Comparison of ENCODE assay signal across 8 cellular contexts in genomic region chr6:2988426-2989331, GRCh38. TPM values are rescaled to one million over a fixed set of nuclear protein-coding genes. Genes with fewer than 3 reads are reported as not detected.
A peak's percentile ranks its signal among the peaks of the same experiment; 100 is the strongest.
DNase-seq lines count a peak whose midpoint lies in the region; FAIRE-seq and TF ChIP-seq lines count a peak whose summit lies in the region.

No MANE protein-coding gene starts in this region.

- peak; percentile 80 for TF ChIP-seq POLR2A in H54 (IDR thresholded peaks at IDR 0.05; ENCODE audit: low read depth, low read length)
- TF ChIP-seq POLR2A in Raji (IDR thresholded peaks at IDR 0.05; ENCODE audit: insufficient read depth, low read depth, low read length) = peak; percentile 54
- peak in 1 of 2 donors; percentile 23 for TF ChIP-seq POLR2A in suprapubic skin (IDR thresholded peaks at IDR 0.05)

- H3K27ac ChIP-seq in neutrophil = peak overlapping the region; percentile 92
- peak overlapping the region; percentile 94 for H3K27ac ChIP-seq in suprapubic skin

- no peaks in the 10 kb centered on the region for H3K9me3 Mint-ChIP-seq in activated naive CD4-positive, alpha-beta T cell treated with anti-CD3 and anti-CD28 coated beads for 36 hours

- intact Hi-C loops in activated naive CD4-positive, alpha-beta T cell treated with anti-CD3 and anti-CD28 coated beads for 36 hours (cut with micrococcal nuclease) = loop anchor here (1.0 to 2.0 kb wide), 9 partner anchors 11 to 223 kb away; partner anchors contain the start of genes NQO2, SERPINB1, SERPINB6 and WRNIP1

- CTCF ChIA-PET in activated naive CD4-positive, alpha-beta T cell treated with anti-CD3 and anti-CD28 coated beads for 36 hours (lab: Charles Lee) = interaction anchor here (0.7 to 6.2 kb wide), 25 partner anchors 9 to 239 kb away, joined by 3 to 45 read pairs (median 5); partner anchors contain the start of genes NQO2 and SERPINB1

- no peaks in the 10 kb centered on the region for H3K27me3 ChIP-seq in neutrophil
- H3K27me3 ChIP-seq in suprapubic skin = no peaks in the 10 kb centered on the region

- no peak for TF ChIP-seq EP300 in suprapubic skin (IDR thresholded peaks at IDR 0.05)

- H3K4me1 ChIP-seq in neutrophil (ENCODE audit: control insufficient read depth in 1 of 2, insufficient read depth in 1 of 2, low read depth in 1 of 2, low read length in 1 of 2) = peaks cover 15 to 28% of the 10 kb centered on the region in 2 experiments
- H3K4me1 ChIP-seq in suprapubic skin = peaks cover 33% of the 10 kb centered on the region

- H3K4me3 Mint-ChIP-seq in activated naive CD4-positive, alpha-beta T cell treated with anti-CD3 and anti-CD28 coated beads for 36 hours = peak overlapping the region; percentile 87

- H3K36me3 ChIP-seq in neutrophil (no peaks in the 10 kb centered on the region), suprapubic skin (no peaks in the 10 kb centered on the region)

- no peaks in the 10 kb centered on the region for H3K36me3 Mint-ChIP-seq in activated naive CD4-positive, alpha-beta T cell treated with anti-CD3 and anti-CD28 coated beads for 36 hours (ENCODE audit: low read depth)

- TF ChIP-seq CTCF in neutrophil (IDR thresholded peaks at IDR 0.05) = peak; percentile 79
- peak; percentile 73 to 90 for TF ChIP-seq CTCF in suprapubic skin (IDR thresholded peaks at IDR 0.05)

- FAIRE-seq in H54 (lab: Jason Lieb, UNC) (peak; percentile 84), frontal cortex (lab: Jason Lieb, UNC) (no peak)

- DNase-seq in ELF-1 (ENCODE audit: low read depth, low spot score) = peak; percentile 95
- peak; percentile 71 for DNase-seq in H54 (ENCODE audit: insufficient read length, low spot score)
- DNase-seq in LoVo (ENCODE audit: low spot score) = peak; percentile 95
- DNase-seq in activated naive CD4-positive, alpha-beta T cell treated with anti-CD3 and anti-CD28 coated beads for 36 hours = peak; percentile 84
- peak; percentile 71 to 80 for DNase-seq in frontal cortex (ENCODE audit: low spot score in 2 of 2)
- DNase-seq in suprapubic skin (ENCODE audit: low spot score in 2 of 2) = peak; percentile 95 to 96

- H3K9me3 ChIP-seq in neutrophil = no peaks in the 10 kb centered on the region
- H3K9me3 ChIP-seq in suprapubic skin = no peaks in the 10 kb centered on the region

- WGBS in suprapubic skin = 0% methylated on average over 32 of the region's 64 CpGs

- peaks cover 12% of the 10 kb centered on the region for H3K4me1 Mint-ChIP-seq in activated naive CD4-positive, alpha-beta T cell treated with anti-CD3 and anti-CD28 coated beads for 36 hours (ENCODE audit: low read depth)

- no peaks in the 10 kb centered on the region for H3K27me3 Mint-ChIP-seq in activated naive CD4-positive, alpha-beta T cell treated with anti-CD3 and anti-CD28 coated beads for 36 hours (ENCODE audit: low read depth)

- H3K4me3 ChIP-seq in neutrophil (ENCODE audit: low read depth in 1 of 2, low read length in 1 of 2) (peak overlapping the region; percentile 85 to 87), suprapubic skin (peak overlapping the region; percentile 71)

- H3K27ac Mint-ChIP-seq in activated naive CD4-positive, alpha-beta T cell treated with anti-CD3 and anti-CD28 coated beads for 36 hours = peak overlapping the region; percentile 97

RNA-seq across cellular contexts. Expression of gene NQO2, which starts 11.0 kb away (rescaled TPM):
- 10 to 100 TPM; 18.8 to 21.1 TPM for total RNA-seq in activated naive CD4-positive, alpha-beta T cell treated with anti-CD3 and anti-CD28 coated beads for 36 hours
- total RNA-seq in frontal cortex = 6.1 TPM
- total RNA-seq in suprapubic skin = 10 to 100 TPM; 22.8 to 40.4 (median 38.3) TPM

RNA-seq across cellular contexts. Expression of gene SERPINB6, which starts 17.3 kb away (rescaled TPM):
- 10 to 100 TPM; 31.2 to 31.4 TPM for total RNA-seq in activated naive CD4-positive, alpha-beta T cell treated with anti-CD3 and anti-CD28 coated beads for 36 hours
- 14.3 TPM for total RNA-seq in frontal cortex
- total RNA-seq in suprapubic skin = 10 to 100 TPM; 26.8 to 53.4 (median 36.8) TPM

Comparison
In these comparisons a context has a peak if more than half of its experiments do, and no peak if none do; other contexts are left out.
1. Peak in every context shown above with its lines: DNase-seq, H3K4me3 ChIP-seq and H3K27ac ChIP-seq.